12 cellular contexts compared by ENCODE assay signal in genomic region chr9:85521331-85522197, GRCh38.
DNase-seq lines count a peak whose midpoint lies in the region; ATAC-seq and TF ChIP-seq lines count a peak whose summit lies in the region.
"Had no signal": no experiment of that assay in that cellular context is flagged by ENCODE, and none has a peak within 500 bp of the region (broad histone marks: within the 10 kb centered on the region; RNA-seq: fewer than 3 reads in every experiment).

No MANE protein-coding gene starts in this region.

- H3K4me3 Mint-ChIP-seq in effector memory CD8-positive, alpha-beta T cell, result peak overlapping the region; percentile 64 to 75
- no peak overlapping the region for H3K4me3 Mint-ChIP-seq in Caco-2 (ENCODE audit: unreplicated experiment)

- no peak overlapping the region for H2BK12ac ChIP-seq in neuronal stem cell (ENCODE audit: low read length)

- H2BK120ac ChIP-seq in neuronal stem cell (ENCODE audit: low read depth, low read length), result no peak overlapping the region

- H3K4me3 ChIP-seq in Caco-2 (ENCODE audit: low read depth, low read length) (no peak overlapping the region), neuronal stem cell (ENCODE audit: low read length in 2 of 2) (no peak overlapping the region)

- POLR2A ChIA-PET in Caco-2 (lab: Charles Lee), result no interaction called here

- no peak overlapping the region for H3K4ac ChIP-seq in neuronal stem cell (ENCODE audit: low read length)

- no peaks in the 10 kb centered on the region for H3K9me3 Mint-ChIP-seq in effector memory CD8-positive, alpha-beta T cell
- no peaks in the 10 kb centered on the region for H3K9me3 Mint-ChIP-seq in Caco-2 (ENCODE audit: unreplicated experiment)
- H3K9me3 Mint-ChIP-seq: activated T-helper 1 cell treated with anti-CD3 and anti-CD28 coated beads, Interleukin-12 subunit alpha, Interleukin-12 subunit beta, Interleukin-2, Interleukin-4 antibody, amounts not matched to agents 30 ng/mL and 10 ng/mL and 1 ng/mL, durations not matched to agents 14 hours and 24 hours and 36 hours had no signal

- H3K27me3 ChIP-seq in Caco-2 (replicated peaks; ENCODE audit: control insufficient read depth, insufficient read depth, low read length) (no peaks in the 10 kb centered on the region; the same call in 1 of the 2 replicates), neuronal stem cell (ENCODE audit: control insufficient read depth in 3 of 3, insufficient read depth in 3 of 3, low read depth in 1 of 3, low read length in 3 of 3) (peaks cover 0 to 14% (median 0%) of the 10 kb centered on the region in 3 experiments)

- BruUV-seq in Caco-2 (replicated peaks; lab: Mats Ljungman, UMichigan), result no TSS peak

- intact Hi-C loops in Right ventricle myocardium inferior (cut with DNase I), result loop anchor here (10.0 kb wide), 1 partner anchor 67 kb away; no protein-coding TSS in a partner anchor
- intact Hi-C loops in cardiac septum (cut with DNase I), result no loop called here
- intact Hi-C loops in Caco-2 (cut with micrococcal nuclease; ENCODE audit: unreplicated experiment), result no loop called here

- peaks cover 16 to 19% of the 10 kb centered on the region in 2 donors for H3K4me1 Mint-ChIP-seq in effector memory CD8-positive, alpha-beta T cell (ENCODE audit: low read depth in 2 of 2)
- H3K4me1 Mint-ChIP-seq in Caco-2 (ENCODE audit: low read depth, unreplicated experiment), result no peaks in the 10 kb centered on the region

- H2BK15ac ChIP-seq in neuronal stem cell (ENCODE audit: low read length), result no peak overlapping the region

- no peak overlapping the region for H2BK5ac ChIP-seq in neuronal stem cell (ENCODE audit: low read length)

- no peak overlapping the region for H3K27ac Mint-ChIP-seq in effector memory CD8-positive, alpha-beta T cell
- no peak overlapping the region for H3K27ac Mint-ChIP-seq in Caco-2 (ENCODE audit: unreplicated experiment)
- H3K27ac Mint-ChIP-seq: B cell had no signal

- TF ChIP-seq CTCF in Caco-2 (IDR thresholded peaks at IDR 0.05; ENCODE audit: insufficient read depth in 1 of 2, low read depth in 1 of 2, low read length in 1 of 2, severe bottlenecking in 1 of 2, unreplicated experiment in 1 of 2), result no peak

- DNase-seq in Right ventricle myocardium inferior (ENCODE audit: missing footprints) (peak; percentile 71), cardiac septum (ENCODE audit: low spot score) (no peak), myocyte (ENCODE audit: low read depth) (peak; percentile 34), Caco-2 (no peak), GOT3 (lab: John Stamatoyannopoulos, UW) (no peak), neuronal stem cell (ENCODE audit: low spot score) (no peak)
- DNase-seq in effector memory CD8-positive, alpha-beta T cell, result no peak

- H3K27me3 Mint-ChIP-seq in effector memory CD8-positive, alpha-beta T cell, result peaks cover 68 to 83% of the 10 kb centered on the region in 2 donors
- H3K27me3 Mint-ChIP-seq in Caco-2 (ENCODE audit: insufficient read depth, unreplicated experiment), result no peaks in the 10 kb centered on the region

- H2AFZ ChIP-seq in neuronal stem cell (ENCODE audit: low read length), result no peak overlapping the region

- no peak overlapping the region for H3K23ac ChIP-seq in neuronal stem cell (ENCODE audit: low read depth, low read length, poor library complexity)

- H3K4me2 ChIP-seq in neuronal stem cell (ENCODE audit: insufficient read depth, low read length, poor library complexity, severe bottlenecking), result no peak overlapping the region
- H3K4me2 ChIP-seq: KMS-11 had no signal

- H3K9ac ChIP-seq in neuronal stem cell (ENCODE audit: low read depth, low read length, poor library complexity), result no peak overlapping the region
- H3K9ac ChIP-seq: KMS-11 had no signal

- ATAC-seq in Right ventricle myocardium inferior (peak; percentile 31), GM21526 (IDR thresholded peaks at IDR 0.05; ENCODE audit: low FRiP score, unreplicated experiment) (no peak)
- ATAC-seq in effector memory CD8-positive, alpha-beta T cell (replicated peaks), result no peak
- ATAC-seq: HCT116 had no signal

- no peak overlapping the region for H3K14ac ChIP-seq in neuronal stem cell (ENCODE audit: low read length)

- H3K4me1 ChIP-seq in Caco-2, result no peaks in the 10 kb centered on the region
- H3K4me1 ChIP-seq in neuronal stem cell (ENCODE audit: control insufficient read depth in 2 of 2, insufficient read depth in 1 of 2, low read depth in 1 of 2, low read length in 2 of 2), result peaks cover 0 to 6% of the 10 kb centered on the region in 2 donors

- no peaks in the 10 kb centered on the region for H3K36me3 ChIP-seq in Caco-2 (ENCODE audit: control insufficient read depth, insufficient read depth, low read length)
- H3K36me3 ChIP-seq in neuronal stem cell (replicated peaks in 1 of 2; ENCODE audit: control insufficient read depth in 2 of 2, insufficient read depth in 2 of 2, low read length in 2 of 2), result no peaks in the 10 kb centered on the region

- no peaks in the 10 kb centered on the region for H3K9me3 ChIP-seq in Caco-2
- no peaks in the 10 kb centered on the region for H3K9me3 ChIP-seq in neuronal stem cell (replicated peaks in 1 of 2; ENCODE audit: control insufficient read depth in 2 of 2, insufficient read depth in 1 of 2, low read depth in 1 of 2, low read length in 2 of 2)

- H4K8ac ChIP-seq in neuronal stem cell (ENCODE audit: low read depth, low read length), result no peak overlapping the region

- no CpG with 5 or more reads among the region's 23 CpGs for WGBS in neuronal stem cell (ENCODE audit: extremely low coverage in 2 of 2, insufficient read length in 2 of 2, insufficient replicate concordance in 1 of 2), 2 donors

- H3K79me1 ChIP-seq in neuronal stem cell (ENCODE audit: low read depth, low read length), result no peaks in the 10 kb centered on the region

- CTCF ChIA-PET in Caco-2 (lab: Charles Lee), result no interaction called here

- peaks cover 3% of the 10 kb centered on the region for H3K36me3 Mint-ChIP-seq in effector memory CD8-positive, alpha-beta T cell (ENCODE audit: insufficient read depth)
- no peaks in the 10 kb centered on the region for H3K36me3 Mint-ChIP-seq in Caco-2 (ENCODE audit: insufficient read depth, unreplicated experiment)

- no peak overlapping the region for H2AK5ac ChIP-seq in neuronal stem cell (ENCODE audit: low read depth, low read length)

- H3K18ac ChIP-seq in neuronal stem cell (ENCODE audit: low read length), result no peak overlapping the region

- H3K27ac ChIP-seq in neuronal stem cell (replicated peaks; ENCODE audit: low read length), result no peak overlapping the region
- H3K27ac ChIP-seq: KMS-11 had no signal

- no peak overlapping the region for H4K91ac ChIP-seq in neuronal stem cell (ENCODE audit: low read depth, low read length, poor library complexity)

Comparison
In these comparisons a context has a peak if more than half of its experiments do, and no peak if none do; other contexts are left out.
1. DNase-seq: peak in Right ventricle myocardium inferior (single experiment) and myocyte (single experiment); none in cardiac septum (single experiment), effector memory CD8-positive, alpha-beta T cell (0 of 3), Caco-2 (0 of 2), GOT3 (single experiment) and neuronal stem cell (single experiment).